1 cellular context compared by ENCODE assay signal in the genomic region with DNA sequence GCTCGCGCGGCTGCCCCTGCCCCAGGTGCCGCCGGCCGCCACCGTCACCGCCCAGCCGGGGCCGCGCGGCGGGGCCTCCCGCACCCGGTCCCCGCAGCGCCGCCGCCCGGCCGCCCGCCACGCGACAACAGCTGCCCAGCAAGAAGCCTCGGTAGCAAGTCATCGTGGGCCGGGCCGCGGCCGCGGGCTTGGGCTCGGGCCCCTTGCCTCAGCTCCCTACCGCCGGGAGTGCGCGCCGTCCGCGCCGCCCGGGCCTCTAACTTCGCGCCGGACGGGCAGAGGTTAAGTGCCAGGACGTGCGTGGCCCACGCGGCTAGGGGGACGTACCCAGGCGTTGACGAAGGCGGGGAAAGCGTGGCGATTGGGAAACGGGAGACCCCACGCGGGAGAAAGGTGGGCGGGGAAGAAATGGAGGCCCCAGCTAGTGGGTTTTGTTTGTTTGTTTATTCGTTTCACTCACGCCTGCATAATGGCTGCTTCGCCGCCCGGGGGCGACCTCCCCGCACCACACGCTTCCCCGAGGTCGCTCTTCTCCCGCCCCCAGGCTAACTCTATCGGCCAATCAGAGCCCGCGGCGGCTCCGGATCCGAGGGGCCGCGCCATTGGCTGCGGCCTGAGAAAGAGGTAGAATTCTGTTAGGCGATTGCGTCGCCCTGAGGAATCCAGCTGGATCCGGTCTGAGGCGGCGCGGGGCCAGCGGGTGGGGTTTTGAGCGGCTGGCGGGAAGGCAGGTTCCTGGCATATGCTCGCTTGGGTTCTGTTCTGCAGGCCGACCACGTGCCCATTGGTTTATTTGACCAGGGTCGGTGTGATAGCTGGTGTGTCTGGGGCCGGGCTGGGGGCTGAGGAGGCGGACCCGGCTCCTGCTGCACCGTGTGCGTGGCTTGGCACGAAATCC.
TF ChIP-seq lines count a peak whose summit lies in the region.

A gene with protein sequence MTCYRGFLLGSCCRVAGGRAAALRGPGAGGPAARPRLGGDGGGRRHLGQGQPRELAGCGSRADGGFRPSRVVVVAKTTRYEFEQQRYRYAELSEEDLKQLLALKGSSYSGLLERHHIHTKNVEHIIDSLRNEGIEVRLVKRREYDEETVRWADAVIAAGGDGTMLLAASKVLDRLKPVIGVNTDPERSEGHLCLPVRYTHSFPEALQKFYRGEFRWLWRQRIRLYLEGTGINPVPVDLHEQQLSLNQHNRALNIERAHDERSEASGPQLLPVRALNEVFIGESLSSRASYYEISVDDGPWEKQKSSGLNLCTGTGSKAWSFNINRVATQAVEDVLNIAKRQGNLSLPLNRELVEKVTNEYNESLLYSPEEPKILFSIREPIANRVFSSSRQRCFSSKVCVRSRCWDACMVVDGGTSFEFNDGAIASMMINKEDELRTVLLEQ (minus strand): TSS at position 290 of the 898 bp plus-strand sequence. CDS start 127 bp downstream, at position 163.

TF ChIP-seq in HepG2, 621 proteins besides CTCF, POLR2A, EP300 and RAD21 (continued from another document and continues in another):
- 0 out of 2 replicates have a peak, but pooled peaks have one; percentile 73 for TF ChIP-seq ZFP36L1 (CRISPR knock-in tag; IDR thresholded peaks at IDR 0.05)
- TF ChIP-seq, protein P1, sequence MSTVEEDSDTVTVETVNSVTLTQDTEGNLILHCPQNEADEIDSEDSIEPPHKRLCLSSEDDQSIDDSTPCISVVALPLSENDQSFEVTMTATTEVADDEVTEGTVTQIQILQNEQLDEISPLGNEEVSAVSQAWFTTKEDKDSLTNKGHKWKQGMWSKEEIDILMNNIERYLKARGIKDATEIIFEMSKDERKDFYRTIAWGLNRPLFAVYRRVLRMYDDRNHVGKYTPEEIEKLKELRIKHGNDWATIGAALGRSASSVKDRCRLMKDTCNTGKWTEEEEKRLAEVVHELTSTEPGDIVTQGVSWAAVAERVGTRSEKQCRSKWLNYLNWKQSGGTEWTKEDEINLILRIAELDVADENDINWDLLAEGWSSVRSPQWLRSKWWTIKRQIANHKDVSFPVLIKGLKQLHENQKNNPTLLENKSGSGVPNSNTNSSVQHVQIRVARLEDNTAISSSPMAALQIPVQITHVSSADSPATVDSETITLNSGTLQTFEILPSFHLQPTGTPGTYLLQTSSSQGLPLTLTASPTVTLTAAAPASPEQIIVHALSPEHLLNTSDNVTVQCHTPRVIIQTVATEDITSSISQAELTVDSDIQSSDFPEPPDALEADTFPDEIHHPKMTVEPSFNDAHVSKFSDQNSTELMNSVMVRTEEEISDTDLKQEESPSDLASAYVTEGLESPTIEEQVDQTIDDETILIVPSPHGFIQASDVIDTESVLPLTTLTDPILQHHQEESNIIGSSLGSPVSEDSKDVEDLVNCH (CRISPR knock-in tag; IDR thresholded peaks at IDR 0.05), result 0 out of 2 replicates have a peak, but pooled peaks have one; percentile 67
- TF ChIP-seq NKX3-1 (CRISPR knock-in tag; IDR thresholded peaks at IDR 0.05), result no peak; the same call in 1 of the 2 replicates
- TF ChIP-seq ZNF496 (CRISPR knock-in tag; IDR thresholded peaks at IDR 0.05; ENCODE audit: insufficient replicate concordance), result no peak
- TF ChIP-seq MAFK (conservative IDR thresholded peaks at IDR 0.05 in 1 of 2, IDR thresholded peaks at IDR 0.05 in 1 of 2; ENCODE audit: low read length in 2 of 2), result no peak
- TF ChIP-seq HOXA3 (CRISPR knock-in tag; IDR thresholded peaks at IDR 0.05), result peak; percentile 52; the same call in 1 of the 2 replicates
- TF ChIP-seq, protein P2, sequence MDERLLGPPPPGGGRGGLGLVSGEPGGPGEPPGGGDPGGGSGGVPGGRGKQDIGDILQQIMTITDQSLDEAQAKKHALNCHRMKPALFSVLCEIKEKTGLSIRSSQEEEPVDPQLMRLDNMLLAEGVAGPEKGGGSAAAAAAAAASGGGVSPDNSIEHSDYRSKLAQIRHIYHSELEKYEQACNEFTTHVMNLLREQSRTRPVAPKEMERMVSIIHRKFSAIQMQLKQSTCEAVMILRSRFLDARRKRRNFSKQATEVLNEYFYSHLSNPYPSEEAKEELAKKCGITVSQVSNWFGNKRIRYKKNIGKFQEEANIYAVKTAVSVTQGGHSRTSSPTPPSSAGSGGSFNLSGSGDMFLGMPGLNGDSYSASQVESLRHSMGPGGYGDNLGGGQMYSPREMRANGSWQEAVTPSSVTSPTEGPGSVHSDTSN (CRISPR knock-in tag; IDR thresholded peaks at IDR 0.05), result no peak
- peak; percentile 51; the same call in 1 of the 2 replicates for TF ChIP-seq ZNF225 (CRISPR knock-in tag; IDR thresholded peaks at IDR 0.05)
- TF ChIP-seq, protein P3, sequence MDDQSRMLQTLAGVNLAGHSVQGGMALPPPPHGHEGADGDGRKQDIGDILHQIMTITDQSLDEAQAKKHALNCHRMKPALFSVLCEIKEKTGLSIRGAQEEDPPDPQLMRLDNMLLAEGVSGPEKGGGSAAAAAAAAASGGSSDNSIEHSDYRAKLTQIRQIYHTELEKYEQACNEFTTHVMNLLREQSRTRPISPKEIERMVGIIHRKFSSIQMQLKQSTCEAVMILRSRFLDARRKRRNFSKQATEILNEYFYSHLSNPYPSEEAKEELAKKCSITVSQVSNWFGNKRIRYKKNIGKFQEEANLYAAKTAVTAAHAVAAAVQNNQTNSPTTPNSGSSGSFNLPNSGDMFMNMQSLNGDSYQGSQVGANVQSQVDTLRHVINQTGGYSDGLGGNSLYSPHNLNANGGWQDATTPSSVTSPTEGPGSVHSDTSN (CRISPR knock-in tag; IDR thresholded peaks at IDR 0.05; ENCODE audit: borderline replicate concordance), result peak; percentile 81; the same call in 1 of the 2 replicates
- peak; percentile 68 for TF ChIP-seq SP5 (CRISPR knock-in tag; IDR thresholded peaks at IDR 0.05; ENCODE audit: borderline replicate concordance, low read depth)
- 0 out of 2 replicates have a peak, but pooled peaks have one; percentile 45 for TF ChIP-seq NFKBIZ (CRISPR knock-in tag; IDR thresholded peaks at IDR 0.05)
- TF ChIP-seq GZF1 (CRISPR knock-in tag; IDR thresholded peaks at IDR 0.05), result peak; percentile 39; the same call in 1 of the 2 replicates
- no peak for TF ChIP-seq ZNF616 (CRISPR knock-in tag; IDR thresholded peaks at IDR 0.05; ENCODE audit: low read depth)
- no peak for TF ChIP-seq MTF1 (CRISPR knock-in tag; IDR thresholded peaks at IDR 0.05)
- peak; percentile 84 for TF ChIP-seq ZNF878 (CRISPR knock-in tag; IDR thresholded peaks at IDR 0.05)
- TF ChIP-seq, protein P4, sequence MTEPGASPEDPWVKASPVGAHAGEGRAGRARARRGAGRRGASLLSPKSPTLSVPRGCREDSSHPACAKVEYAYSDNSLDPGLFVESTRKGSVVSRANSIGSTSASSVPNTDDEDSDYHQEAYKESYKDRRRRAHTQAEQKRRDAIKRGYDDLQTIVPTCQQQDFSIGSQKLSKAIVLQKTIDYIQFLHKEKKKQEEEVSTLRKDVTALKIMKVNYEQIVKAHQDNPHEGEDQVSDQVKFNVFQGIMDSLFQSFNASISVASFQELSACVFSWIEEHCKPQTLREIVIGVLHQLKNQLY (CRISPR knock-in tag; IDR thresholded peaks at IDR 0.05), result no peak
- peak; percentile 12; the same call in 1 of the 2 replicates for TF ChIP-seq ELF3 (CRISPR knock-in tag; IDR thresholded peaks at IDR 0.05)
- peak; percentile 75 for TF ChIP-seq SAP130 (CRISPR knock-in tag; IDR thresholded peaks at IDR 0.05; ENCODE audit: low read depth)
- TF ChIP-seq, protein P5, sequence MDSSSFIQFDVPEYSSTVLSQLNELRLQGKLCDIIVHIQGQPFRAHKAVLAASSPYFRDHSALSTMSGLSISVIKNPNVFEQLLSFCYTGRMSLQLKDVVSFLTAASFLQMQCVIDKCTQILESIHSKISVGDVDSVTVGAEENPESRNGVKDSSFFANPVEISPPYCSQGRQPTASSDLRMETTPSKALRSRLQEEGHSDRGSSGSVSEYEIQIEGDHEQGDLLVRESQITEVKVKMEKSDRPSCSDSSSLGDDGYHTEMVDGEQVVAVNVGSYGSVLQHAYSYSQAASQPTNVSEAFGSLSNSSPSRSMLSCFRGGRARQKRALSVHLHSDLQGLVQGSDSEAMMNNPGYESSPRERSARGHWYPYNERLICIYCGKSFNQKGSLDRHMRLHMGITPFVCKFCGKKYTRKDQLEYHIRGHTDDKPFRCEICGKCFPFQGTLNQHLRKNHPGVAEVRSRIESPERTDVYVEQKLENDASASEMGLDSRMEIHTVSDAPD (CRISPR knock-in tag; IDR thresholded peaks at IDR 0.05), result peak; percentile 78; the same call in 1 of the 2 replicates
- TF ChIP-seq ZNF569 (CRISPR knock-in tag; IDR thresholded peaks at IDR 0.05; ENCODE audit: borderline replicate concordance), result no peak
- TF ChIP-seq ZNF605 (CRISPR knock-in tag; IDR thresholded peaks at IDR 0.05), result peak; percentile 93
- TF ChIP-seq, protein P6, sequence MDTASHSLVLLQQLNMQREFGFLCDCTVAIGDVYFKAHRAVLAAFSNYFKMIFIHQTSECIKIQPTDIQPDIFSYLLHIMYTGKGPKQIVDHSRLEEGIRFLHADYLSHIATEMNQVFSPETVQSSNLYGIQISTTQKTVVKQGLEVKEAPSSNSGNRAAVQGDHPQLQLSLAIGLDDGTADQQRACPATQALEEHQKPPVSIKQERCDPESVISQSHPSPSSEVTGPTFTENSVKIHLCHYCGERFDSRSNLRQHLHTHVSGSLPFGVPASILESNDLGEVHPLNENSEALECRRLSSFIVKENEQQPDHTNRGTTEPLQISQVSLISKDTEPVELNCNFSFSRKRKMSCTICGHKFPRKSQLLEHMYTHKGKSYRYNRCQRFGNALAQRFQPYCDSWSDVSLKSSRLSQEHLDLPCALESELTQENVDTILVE (CRISPR knock-in tag; IDR thresholded peaks at IDR 0.05), result peak; percentile 64
- TF ChIP-seq ZFP36 (IDR thresholded peaks at IDR 0.05; ENCODE audit: borderline replicate concordance, low read depth, low read length, partially characterized antibody), result no peak
- TF ChIP-seq SIN3B (IDR thresholded peaks at IDR 0.05; ENCODE audit: low read length), result peak; percentile 47; the same call in 1 of the 2 replicates
- peak; percentile 57; the same call in 1 of the 2 replicates for TF ChIP-seq GLI4 (CRISPR knock-in tag; IDR thresholded peaks at IDR 0.05; ENCODE audit: borderline replicate concordance)
- TF ChIP-seq MIER3 (CRISPR knock-in tag; IDR thresholded peaks at IDR 0.05; ENCODE audit: borderline replicate concordance), result peak; percentile 73; the same call in 1 of the 2 replicates
- TF ChIP-seq, protein P7, sequence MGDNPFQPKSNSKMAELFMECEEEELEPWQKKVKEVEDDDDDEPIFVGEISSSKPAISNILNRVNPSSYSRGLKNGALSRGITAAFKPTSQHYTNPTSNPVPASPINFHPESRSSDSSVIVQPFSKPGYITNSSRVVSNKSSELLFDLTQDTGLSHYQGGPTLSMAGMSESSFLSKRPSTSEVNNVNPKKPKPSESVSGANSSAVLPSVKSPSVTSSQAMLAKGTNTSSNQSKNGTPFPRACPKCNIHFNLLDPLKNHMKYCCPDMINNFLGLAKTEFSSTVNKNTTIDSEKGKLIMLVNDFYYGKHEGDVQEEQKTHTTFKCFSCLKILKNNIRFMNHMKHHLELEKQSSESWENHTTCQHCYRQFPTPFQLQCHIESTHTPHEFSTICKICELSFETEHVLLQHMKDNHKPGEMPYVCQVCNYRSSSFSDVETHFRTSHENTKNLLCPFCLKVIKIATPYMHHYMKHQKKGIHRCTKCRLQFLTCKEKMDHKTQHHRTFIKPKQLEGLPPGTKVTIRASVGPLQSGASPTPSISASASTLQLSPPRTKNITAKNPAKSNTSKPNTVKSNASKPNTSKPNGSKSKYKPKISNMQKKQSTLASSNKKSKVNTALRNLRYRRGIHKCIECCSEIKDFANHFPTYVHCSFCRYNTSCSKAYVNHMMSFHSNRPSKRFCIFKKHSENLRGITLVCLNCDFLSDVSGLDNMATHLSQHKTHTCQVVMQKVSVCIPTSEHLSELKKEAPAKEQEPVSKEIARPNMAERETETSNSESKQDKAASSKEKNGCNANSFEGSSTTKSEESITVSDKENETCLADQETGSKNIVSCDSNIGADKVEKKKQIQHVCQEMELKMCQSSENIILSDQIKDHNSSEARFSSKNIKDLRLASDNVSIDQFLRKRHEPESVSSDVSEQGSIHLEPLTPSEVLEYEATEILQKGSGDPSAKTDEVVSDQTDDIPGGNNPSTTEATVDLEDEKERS (CRISPR knock-in tag; IDR thresholded peaks at IDR 0.05), result 0 out of 2 replicates have a peak, but pooled peaks have one; percentile 20
- TF ChIP-seq ZC3H13 (CRISPR knock-in tag; IDR thresholded peaks at IDR 0.05), result peak; percentile 77; the same call in 1 of the 2 replicates
- no peak for TF ChIP-seq ZNF24 (IDR thresholded peaks at IDR 0.05)
- peak; percentile 76 for TF ChIP-seq YY1 (IDR thresholded peaks at IDR 0.05; ENCODE audit: insufficient read depth, insufficient replicate concordance, low read depth, low read length)
- TF ChIP-seq, protein P8, sequence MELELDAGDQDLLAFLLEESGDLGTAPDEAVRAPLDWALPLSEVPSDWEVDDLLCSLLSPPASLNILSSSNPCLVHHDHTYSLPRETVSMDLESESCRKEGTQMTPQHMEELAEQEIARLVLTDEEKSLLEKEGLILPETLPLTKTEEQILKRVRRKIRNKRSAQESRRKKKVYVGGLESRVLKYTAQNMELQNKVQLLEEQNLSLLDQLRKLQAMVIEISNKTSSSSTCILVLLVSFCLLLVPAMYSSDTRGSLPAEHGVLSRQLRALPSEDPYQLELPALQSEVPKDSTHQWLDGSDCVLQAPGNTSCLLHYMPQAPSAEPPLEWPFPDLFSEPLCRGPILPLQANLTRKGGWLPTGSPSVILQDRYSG (CRISPR knock-in tag; IDR thresholded peaks at IDR 0.05), result peak; percentile 85; the same call in 1 of the 2 replicates
- no peak for TF ChIP-seq KAT2B (IDR thresholded peaks at IDR 0.05; ENCODE audit: borderline replicate concordance, low read depth, low read length)
- TF ChIP-seq ZNF468 (CRISPR knock-in tag; IDR thresholded peaks at IDR 0.05), result no peak
- no peak for TF ChIP-seq RFX1 (IDR thresholded peaks at IDR 0.05)
- TF ChIP-seq ZNF776 (CRISPR knock-in tag; IDR thresholded peaks at IDR 0.05), result no peak; the same call in none of the 2 replicates
- peak; percentile 88 for TF ChIP-seq CCDC6 (CRISPR knock-in tag; IDR thresholded peaks at IDR 0.05)
- peak; percentile 72 for TF ChIP-seq ZFX (CRISPR knock-in tag; IDR thresholded peaks at IDR 0.05; ENCODE audit: low read depth)
- TF ChIP-seq HOXA7 (CRISPR knock-in tag; IDR thresholded peaks at IDR 0.05), result peak; percentile 75; the same call in 1 of the 2 replicates
- no peak for TF ChIP-seq ZNF207 (IDR thresholded peaks at IDR 0.05; ENCODE audit: borderline replicate concordance)
- TF ChIP-seq, protein P9, sequence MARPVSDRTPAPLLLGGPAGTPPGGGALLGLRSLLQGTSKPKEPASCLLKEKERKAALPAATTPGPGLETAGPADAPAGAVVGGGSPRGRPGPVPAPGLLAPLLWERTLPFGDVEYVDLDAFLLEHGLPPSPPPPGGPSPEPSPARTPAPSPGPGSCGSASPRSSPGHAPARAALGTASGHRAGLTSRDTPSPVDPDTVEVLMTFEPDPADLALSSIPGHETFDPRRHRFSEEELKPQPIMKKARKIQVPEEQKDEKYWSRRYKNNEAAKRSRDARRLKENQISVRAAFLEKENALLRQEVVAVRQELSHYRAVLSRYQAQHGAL (CRISPR knock-in tag; IDR thresholded peaks at IDR 0.05; ENCODE audit: not compliant biosample characterization), result no peak
- no peak for TF ChIP-seq ZNF460 (CRISPR knock-in tag; IDR thresholded peaks at IDR 0.05; ENCODE audit: borderline replicate concordance)
- peak; percentile 74 for TF ChIP-seq ZFP37 (CRISPR knock-in tag; IDR thresholded peaks at IDR 0.05; ENCODE audit: borderline replicate concordance)
- TF ChIP-seq ZFP41 (CRISPR knock-in tag; IDR thresholded peaks at IDR 0.05; ENCODE audit: borderline replicate concordance), result peak; percentile 78; the same call in 1 of the 2 replicates
- 0 out of 2 replicates have a peak, but pooled peaks have one; percentile 64 for TF ChIP-seq TP53 (CRISPR knock-in tag; conservative IDR thresholded peaks at IDR 0.05)
- 0 out of 2 replicates have a peak, but pooled peaks have one; percentile 12 for TF ChIP-seq RARA (CRISPR knock-in tag; IDR thresholded peaks at IDR 0.05)
